ENCODE assay signal across 11 cellular contexts in genomic region chr3:112647122-112647521, GRCh38. TPM values are rescaled to one million over a fixed set of nuclear protein-coding genes. Genes with fewer than 3 reads are reported as not detected.
A peak's percentile ranks its signal among the peaks of the same experiment; 100 is the strongest.
DNase-seq lines count a peak whose midpoint lies in the region; ATAC-seq lines count a peak whose summit lies in the region.
"Had no signal": no experiment of that assay in that cellular context is flagged by ENCODE, and none has a peak within 500 bp of the region (broad histone marks: within the 10 kb centered on the region; RNA-seq: fewer than 3 reads in every experiment).

No MANE protein-coding gene starts in this region.

- no peak for ATAC-seq in GM19467 (IDR thresholded peaks at IDR 0.05; ENCODE audit: unreplicated experiment)
- no peak for ATAC-seq in GM18511 (IDR thresholded peaks at IDR 0.05; ENCODE audit: unreplicated experiment)
- ATAC-seq: activated T-cell treated with anti-CD3 and anti-CD28 coated beads, Interleukin-2, amount 50 U/mL, for 72 hours had no signal

- in situ Hi-C loops in Caki2 (cut with HindIII; ENCODE audit: low pct_unique_long_range_greater_than_20kb, low sequenced_read_pairs) = no loop called here

- peak; percentile 51 for DNase-seq in Caki2 (ENCODE audit: low read depth)
- DNase-seq in NCI-H460 (ENCODE audit: extremely low read depth, low read depth) = peak; percentile 44
- peak; percentile 92 for DNase-seq in fibroblast of gingiva (ENCODE audit: low read depth)
- DNase-seq in myocyte (ENCODE audit: low read depth) = peak; percentile 83
- no peak for DNase-seq in NCI-H2227 (lab: John Stamatoyannopoulos, UW; ENCODE audit: unreplicated experiment)
- DNase-seq in SKM-1 (lab: John Stamatoyannopoulos, UW; ENCODE audit: unreplicated experiment) = no peak
- DNase-seq: activated T-cell treated with anti-CD3 and anti-CD28 coated beads, Interleukin-2, amount 50 U/mL, for 72 hours; DMS79; occipital lobe had no signal

RNA-seq across cellular contexts. Expression of gene CCDC80, which starts 6.2 kb away (rescaled TPM):
- 0.26 and 1.3 TPM in 2 replicates for total RNA-seq in Caki2 (2014; rRNA removed; shearing (Covaris generic); ENCODE audit: low replicate concordance)
- 6.4 and 12.3 TPM in 2 replicates for total RNA-seq in NCI-H460 (2014; rRNA removed; shearing (Covaris generic))
- 3.8 and 4.1 TPM in 2 replicates for polyA plus RNA-seq in NCI-H460 (2014; cell fraction: nucleus; rRNA removed)
- total RNA-seq in myocyte = 57.4 and 77.2 TPM in 2 replicates
- 508 TPM for polyA plus RNA-seq in myocyte (2012)
- total RNA-seq: activated T-cell treated with anti-CD3 and anti-CD28 coated beads, Interleukin-2, amount 50 U/mL, for 72 hours had no signal

Comparison
In these comparisons a context has a peak if more than half of its experiments do, and no peak if none do; other contexts are left out.
1. DNase-seq: peak in Caki2 (single experiment), NCI-H460 (single experiment), fibroblast of gingiva (single experiment) and myocyte (single experiment); none in NCI-H2227 (single experiment) and SKM-1 (single experiment).